ENCODE assay signal across 27 cellular contexts in the genomic region with DNA sequence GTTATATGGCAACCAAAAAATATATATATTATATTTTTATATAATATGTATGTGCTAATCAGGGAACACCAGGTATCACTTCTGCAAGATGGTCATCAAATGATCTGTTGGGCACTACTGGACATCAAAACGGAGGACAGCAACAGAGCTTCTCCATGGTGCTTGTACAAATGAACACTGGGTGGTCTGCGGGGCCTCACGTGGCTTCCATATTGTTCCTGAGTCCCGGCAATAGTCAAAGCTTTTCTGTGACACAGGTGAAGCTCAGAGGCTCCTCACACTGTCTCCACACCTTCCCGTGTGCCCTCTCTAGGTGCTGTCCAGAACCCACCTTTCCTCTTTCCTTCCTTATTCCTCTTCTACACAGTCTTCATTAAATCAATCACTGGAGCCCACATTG.
"Had no signal": no experiment of that assay in that cellular context is flagged by ENCODE, and none has a peak within 500 bp of the region (broad histone marks: within the 10 kb centered on the region; RNA-seq: fewer than 3 reads in every experiment).

No MANE protein-coding gene starts in this region.

- H3K4me2 ChIP-seq: neural progenitor cell had no signal

- H3K4me3 Mint-ChIP-seq: natural killer cell; nephron; neural progenitor cell; stimulated activated effector memory CD8-positive, alpha-beta T cell treated with anti-CD3 and anti-CD28 coated beads, Interleukin-12 subunit alpha, Interleukin-12 subunit beta, amount 100 ng/mL, for 72 hours; stimulated activated naive B cell treated with anti-CD40 and anti-IgM and Interleukin-4, amounts not matched to agents 10 μg/mL and 1 μg/mL and 100 μg/mL, for 72 hours; stimulated activated naive CD8-positive, alpha-beta T cell treated with anti-CD3 and anti-CD28 coated beads, Interleukin-15, Interleukin-2, amounts not matched to agents 100 ng/mL and 50 ng/mL, for 24 hours had no signal

- H3K36me3 Mint-ChIP-seq: natural killer cell; neural progenitor cell; stimulated activated effector memory CD8-positive, alpha-beta T cell treated with anti-CD3 and anti-CD28 coated beads, Interleukin-12 subunit alpha, Interleukin-12 subunit beta, amount 100 ng/mL, for 72 hours; stimulated activated naive B cell treated with anti-CD40 and anti-IgM and Interleukin-4, amounts not matched to agents 10 μg/mL and 1 μg/mL and 100 μg/mL, for 72 hours had no signal

- H2AFZ ChIP-seq: neural progenitor cell, parathyroid adenoma had no signal

- H3K9me3 ChIP-seq: ovary, psoas muscle, right lobe of liver, sigmoid colon, thoracic aorta, thyroid gland, tibial nerve, upper lobe of left lung had no signal

- H3K27ac Mint-ChIP-seq: natural killer cell; nephron; neural progenitor cell; progenitor cell of endocrine pancreas; stimulated activated effector memory CD8-positive, alpha-beta T cell treated with anti-CD3 and anti-CD28 coated beads, Interleukin-12 subunit alpha, Interleukin-12 subunit beta, amount 100 ng/mL, for 72 hours; stimulated activated naive B cell treated with anti-CD40 and anti-IgM and Interleukin-4, amounts not matched to agents 10 μg/mL and 1 μg/mL and 100 μg/mL, for 72 hours; stimulated activated naive CD8-positive, alpha-beta T cell treated with anti-CD3 and anti-CD28 coated beads, Interleukin-15, Interleukin-2, amounts not matched to agents 100 ng/mL and 50 ng/mL, for 24 hours had no signal

- H3K27me3 ChIP-seq: neural progenitor cell, ovary, right lobe of liver, sigmoid colon, thyroid gland, tibial nerve, upper lobe of left lung had no signal

- DNase-seq: natural killer cell; occipital lobe; ovary; posterior cingulate gyrus; psoas muscle; right cardiac atrium; right lobe of liver; sigmoid colon; small intestine; stimulated activated CD4-positive, alpha-beta T cell treated with anti-CD3 and anti-CD28 coated beads, Interleukin-15, amount 100 ng/mL, for 24 hours; stimulated activated CD4-positive, alpha-beta T cell treated with anti-CD3 and anti-CD28 coated beads, Interleukin-2, amount 100 ng/mL, for 24 hours; stimulated activated CD4-positive, alpha-beta T cell treated with anti-CD3 and anti-CD28 coated beads, Interleukin-2, amount 100 ng/mL, for 48 hours; stimulated activated CD4-positive, alpha-beta T cell treated with anti-CD3 and anti-CD28 coated beads, Interleukin-4, amount 100 ng/mL, for 24 hours; stimulated activated naive B cell treated with anti-CD40 and anti-IgM and Interleukin-4, amounts not matched to agents 10 μg/mL and 1 μg/mL and 100 μg/mL, for 72 hours; stimulated activated naive CD4-positive, alpha-beta T cell treated with Interleukin-2 at 50 U/mL for 16 hours; stomach; thyroid gland; trophoblast cell; upper lobe of left lung had no signal

- H3K4me1 Mint-ChIP-seq: natural killer cell; stimulated activated effector memory CD8-positive, alpha-beta T cell treated with anti-CD3 and anti-CD28 coated beads, Interleukin-12 subunit alpha, Interleukin-12 subunit beta, amount 100 ng/mL, for 72 hours; stimulated activated naive B cell treated with anti-CD40 and anti-IgM and Interleukin-4, amounts not matched to agents 10 μg/mL and 1 μg/mL and 100 μg/mL, for 72 hours had no signal

- H3K79me2 ChIP-seq: parathyroid adenoma had no signal

- H3K4me1 ChIP-seq: neural progenitor cell, parathyroid adenoma, psoas muscle, right lobe of liver, sigmoid colon, stomach, thyroid gland, tibial nerve, upper lobe of left lung had no signal

- H3K9ac ChIP-seq: neural progenitor cell, parathyroid adenoma had no signal

- H3K27ac ChIP-seq: neural progenitor cell, ovary, parathyroid adenoma, psoas muscle, right lobe of liver, sigmoid colon, stomach, thoracic aorta, thyroid gland, tibial nerve, upper lobe of left lung had no signal

- H3K4me3 ChIP-seq: neural progenitor cell, ovary, psoas muscle, right lobe of liver, sigmoid colon, stomach, thoracic aorta, thyroid gland, tibial nerve, upper lobe of left lung had no signal

- H3K36me3 ChIP-seq: neural progenitor cell, ovary, right lobe of liver, sigmoid colon, stomach, thoracic aorta, thyroid gland, tibial nerve, upper lobe of left lung had no signal

- H3K9me3 Mint-ChIP-seq: nephron, neural progenitor cell had no signal

- ATAC-seq: natural killer cell; psoas muscle; right cardiac atrium; right lobe of liver; stimulated activated effector memory CD8-positive, alpha-beta T cell treated with anti-CD3 and anti-CD28 coated beads, Interleukin-12 subunit alpha, Interleukin-12 subunit beta, amount 100 ng/mL, for 72 hours; stimulated activated naive B cell treated with anti-CD40 and anti-IgM and Interleukin-4, amounts not matched to agents 10 μg/mL and 1 μg/mL and 100 μg/mL, for 72 hours had no signal
